Comparison of ENCODE assay signal across 8 cellular contexts in genomic region chr17:66200685-66201092, GRCh38. TPM values are rescaled to one million over a fixed set of nuclear protein-coding genes. Genes with fewer than 3 reads are reported as not detected.
DNase-seq lines count a peak whose midpoint lies in the region; ATAC-seq and TF ChIP-seq lines count a peak whose summit lies in the region.

No MANE protein-coding gene starts in this region.

- H3K27ac ChIP-seq in RWPE2 (ENCODE audit: poor library complexity, severe bottlenecking): no peak overlapping the region

- H3K4me3 ChIP-seq in RWPE2 (ENCODE audit: severe bottlenecking): no peak overlapping the region

- no peaks in the 10 kb centered on the region for H3K27me3 ChIP-seq in RWPE2 (ENCODE audit: insufficient read depth, poor library complexity, severe bottlenecking)

- no peaks in the 10 kb centered on the region for H3K4me1 ChIP-seq in RWPE2 (ENCODE audit: insufficient read depth, poor library complexity, severe bottlenecking)

- H3K36me3 Mint-ChIP-seq in brain: no peaks in the 10 kb centered on the region

- H3K4me1 Mint-ChIP-seq in brain: peaks cover 10% of the 10 kb centered on the region

- ATAC-seq in RWPE2 (ENCODE audit: low read depth) (peak; percentile 46; the same call in 1 of the 3 replicates), HG02642 (IDR thresholded peaks at IDR 0.05; ENCODE audit: poor library complexity, unreplicated experiment) (no peak), HG03108 (IDR thresholded peaks at IDR 0.05; ENCODE audit: unreplicated experiment) (no peak)

- H3K9me3 Mint-ChIP-seq in brain: peaks cover 0 to 4% (median 0%) of the 10 kb centered on the region in 5 experiments

- DNase-seq in DMS153 (lab: John Stamatoyannopoulos, UW) (peak; percentile 57), LHCN-M2 (ENCODE audit: low read depth) (peak; percentile 82), RWPE2 (ENCODE audit: low spot score) (no peak), kidney glomerular epithelial cell (lab: John Stamatoyannopoulos, UW) (peak; percentile 39)
- DNase-seq in stimulated activated CD4-positive, alpha-beta T cell treated with anti-CD3 and anti-CD28 coated beads, Interleukin-4, amount 100 ng/mL, for 48 hours (ENCODE audit: low read depth in 2 of 2): peak; percentile 24 to 30

- no peaks in the 10 kb centered on the region for H3K9me3 ChIP-seq in RWPE2 (ENCODE audit: severe bottlenecking)

- peak overlapping the region in 4 of 5 experiments; percentile 2 to 83 (median 56) for H3K27ac Mint-ChIP-seq in brain

- peak overlapping the region in 2 of 5 experiments; percentile 19 to 23 for H3K4me3 Mint-ChIP-seq in brain

- TF ChIP-seq CTCF in RWPE2 (IDR thresholded peaks at IDR 0.05; ENCODE audit: poor library complexity, severe bottlenecking) (peak; percentile 86), brain (conservative IDR thresholded peaks at IDR 0.05) (peak; percentile 77 to 84)

- no peaks in the 10 kb centered on the region for H3K36me3 ChIP-seq in RWPE2 (ENCODE audit: low read depth)

- peaks cover 5% of the 10 kb centered on the region for H3K27me3 Mint-ChIP-seq in brain

RNA-seq across cellular contexts. Expression of gene CEP112, which starts 8.8 kb away (rescaled TPM):
- total RNA-seq in LHCN-M2 (2014; rRNA removed): 22.6 and 37.2 TPM in 2 replicates
- 10.6 TPM for polyA plus RNA-seq in LHCN-M2 (2012)
- polyA plus RNA-seq in brain (ENCODE audit: insufficient read depth, low read depth, low replicate concordance): 2.4 TPM

RNA-seq across cellular contexts. Expression of gene APOH, which starts 28.5 kb away (rescaled TPM):
- not detected in 2 replicates for total RNA-seq in LHCN-M2 (2014; rRNA removed)
- polyA plus RNA-seq in LHCN-M2 (2012): not detected
- 0.58 TPM for polyA plus RNA-seq in brain (ENCODE audit: insufficient read depth, low read depth, low replicate concordance)
